Comparison of ENCODE assay signal across 1 cellular context in the genomic region with DNA sequence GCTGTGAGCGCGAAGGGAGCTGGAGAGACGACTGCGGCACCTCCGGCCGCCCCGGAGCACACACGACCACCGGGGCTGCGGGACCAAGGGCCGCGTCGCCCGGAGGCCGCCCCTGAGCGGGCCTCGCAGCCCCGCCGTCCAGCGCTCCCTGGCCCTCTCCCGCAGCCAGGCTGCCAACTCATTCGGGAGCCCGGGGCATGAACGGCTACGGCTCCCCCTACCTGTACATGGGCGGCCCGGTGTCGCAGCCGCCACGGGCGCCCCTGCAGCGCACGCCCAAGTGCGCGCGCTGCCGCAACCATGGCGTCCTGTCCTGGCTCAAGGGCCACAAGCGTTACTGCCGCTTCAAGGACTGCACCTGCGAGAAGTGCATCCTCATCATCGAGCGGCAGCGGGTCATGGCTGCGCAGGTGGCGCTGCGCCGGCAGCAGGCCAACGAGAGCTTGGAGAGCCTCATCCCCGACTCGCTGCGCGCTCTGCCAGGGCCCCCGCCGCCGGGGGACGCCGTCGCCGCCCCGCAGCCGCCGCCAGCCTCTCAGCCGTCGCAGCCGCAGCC.
TF ChIP-seq lines count a peak whose summit lies in the region.

No MANE protein-coding gene starts in this region.

TF ChIP-seq in HEK293, 187 proteins besides CTCF, POLR2A, EP300 and RAD21 (continued from another document):
- TF ChIP-seq, protein P1, sequence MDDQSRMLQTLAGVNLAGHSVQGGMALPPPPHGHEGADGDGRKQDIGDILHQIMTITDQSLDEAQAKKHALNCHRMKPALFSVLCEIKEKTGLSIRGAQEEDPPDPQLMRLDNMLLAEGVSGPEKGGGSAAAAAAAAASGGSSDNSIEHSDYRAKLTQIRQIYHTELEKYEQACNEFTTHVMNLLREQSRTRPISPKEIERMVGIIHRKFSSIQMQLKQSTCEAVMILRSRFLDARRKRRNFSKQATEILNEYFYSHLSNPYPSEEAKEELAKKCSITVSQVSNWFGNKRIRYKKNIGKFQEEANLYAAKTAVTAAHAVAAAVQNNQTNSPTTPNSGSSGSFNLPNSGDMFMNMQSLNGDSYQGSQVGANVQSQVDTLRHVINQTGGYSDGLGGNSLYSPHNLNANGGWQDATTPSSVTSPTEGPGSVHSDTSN (CRISPR knock-in tag; IDR thresholded peaks at IDR 0.05) = peak; percentile 70; the same call in 1 of the 2 replicates
